Comparison of ENCODE assay signal across 29 cellular contexts in genomic region chr11:73225001-73225686, GRCh38. TPM values are rescaled to one million over a fixed set of nuclear protein-coding genes. Genes with fewer than 3 reads are reported as not detected.
A peak's percentile ranks its signal among the peaks of the same experiment; 100 is the strongest.
DNase-seq lines count a peak whose midpoint lies in the region; ATAC-seq, FAIRE-seq and TF ChIP-seq lines count a peak whose summit lies in the region.
"Had no signal": no experiment of that assay in that cellular context is flagged by ENCODE, and none has a peak within 500 bp of the region (broad histone marks: within the 10 kb centered on the region; RNA-seq: fewer than 3 reads in every experiment).

No MANE protein-coding gene starts in this region.

- H3K4me1 Mint-ChIP-seq in CD14-positive monocyte = peaks cover 63% of the 10 kb centered on the region

- peaks cover 30% of the 10 kb centered on the region for H3K79me1 ChIP-seq in trophoblast cell (ENCODE audit: low read length)

- no peak overlapping the region for H2AFZ ChIP-seq in Loucy (ENCODE audit: low read length)
- H2AFZ ChIP-seq in trophoblast cell (ENCODE audit: insufficient read depth, low read length, poor library complexity) = no peak overlapping the region

- H3K9me2 ChIP-seq in Loucy (replicated peaks; ENCODE audit: low read depth, low read length) = no peaks in the 10 kb centered on the region

- H3K4me1 ChIP-seq in Loucy (ENCODE audit: insufficient read depth, low read length, poor library complexity, severe bottlenecking) (peaks cover 18% of the 10 kb centered on the region), kidney (ENCODE audit: control insufficient read depth in 1 of 2, insufficient read depth in 1 of 2, low read depth in 1 of 2, low read length in 2 of 2) (no peaks in the 10 kb centered on the region), trophoblast cell (ENCODE audit: control insufficient read depth in 1 of 2, insufficient read depth in 2 of 2, low read length in 2 of 2) (peaks cover 56 to 58% of the 10 kb centered on the region in 2 experiments), esophagus muscularis mucosa (peaks cover 8 to 14% (median 10%) of the 10 kb centered on the region in 4 donors)
- H3K4me1 ChIP-seq: BE2C had no signal

- no peaks in the 10 kb centered on the region for H3K9me3 Mint-ChIP-seq in CD14-positive monocyte
- H3K9me3 Mint-ChIP-seq: naive B cell had no signal

- peaks cover 50 to 72% of the 10 kb centered on the region in 2 donors for H3K36me3 Mint-ChIP-seq in CD14-positive monocyte
- H3K36me3 Mint-ChIP-seq: naive B cell had no signal

- no peak for ATAC-seq in HG03025 (IDR thresholded peaks at IDR 0.05; ENCODE audit: low FRiP score, unreplicated experiment)
- ATAC-seq in GM21367 (IDR thresholded peaks at IDR 0.05; ENCODE audit: unreplicated experiment) = no peak

- peak overlapping the region; percentile 22 for H3K4me2 ChIP-seq in Loucy (ENCODE audit: low read depth, low read length, poor library complexity, severe bottlenecking)
- no peak overlapping the region for H3K4me2 ChIP-seq in trophoblast cell (ENCODE audit: low read length)

- TF ChIP-seq CTCF in CD14-positive monocyte (IDR thresholded peaks at IDR 0.05) = no peak
- no peak for TF ChIP-seq CTCF in Loucy (conservative IDR thresholded peaks at IDR 0.05; ENCODE audit: low read length)
- TF ChIP-seq CTCF in kidney (IDR thresholded peaks at IDR 0.05; ENCODE audit: borderline replicate concordance, extremely low read depth, insufficient read depth) = no peak
- TF ChIP-seq CTCF in esophagus muscularis mucosa (IDR thresholded peaks at IDR 0.05) = no peak

- FAIRE-seq in kidney (lab: Jason Lieb, UNC) = no peak

- H3F3A ChIP-seq in Loucy (ENCODE audit: low read depth) = no peaks in the 10 kb centered on the region

- H3K14ac ChIP-seq in trophoblast cell (ENCODE audit: low read length) = peak overlapping the region; percentile 22

- H3K9me3 ChIP-seq in Loucy (ENCODE audit: insufficient read depth, low read depth, low read length) = no peaks in the 10 kb centered on the region
- H3K9me3 ChIP-seq in kidney (ENCODE audit: control insufficient read depth in 1 of 2, low read length in 2 of 2) = no peaks in the 10 kb centered on the region
- no peaks in the 10 kb centered on the region for H3K9me3 ChIP-seq in trophoblast cell (ENCODE audit: insufficient read depth, low read depth, low read length)
- no peaks in the 10 kb centered on the region for H3K9me3 ChIP-seq in esophagus muscularis mucosa
- H3K9me3 ChIP-seq: BE2C had no signal

- peak overlapping the region; percentile 1 for H3K18ac ChIP-seq in trophoblast cell (ENCODE audit: low read length)

- peaks cover 0 to 2% (median 0%) of the 10 kb centered on the region in 3 donors for H3K27me3 Mint-ChIP-seq in CD14-positive monocyte (ENCODE audit: low read depth in 3 of 3)

- no peak overlapping the region for H4K12ac ChIP-seq in trophoblast cell (ENCODE audit: low read depth, low read length)

- H3K23ac ChIP-seq in trophoblast cell (ENCODE audit: low read length) = no peak overlapping the region

- no peak overlapping the region for H3K9ac ChIP-seq in Loucy (ENCODE audit: low read depth, low read length, poor library complexity, severe bottlenecking)
- H3K9ac ChIP-seq in kidney (ENCODE audit: low read length in 2 of 2) = no peak overlapping the region
- no peak overlapping the region for H3K9ac ChIP-seq in trophoblast cell (ENCODE audit: low read length)

- H4K91ac ChIP-seq in trophoblast cell (ENCODE audit: low read depth, low read length) = peak overlapping the region; percentile 70

- WGBS in trophoblast cell (ENCODE audit: extremely low coverage, insufficient coverage, insufficient read length) = no CpG with 5 or more reads among the region's 3 CpGs
- whole genome bisulfite sequencing in esophagus muscularis mucosa = 90% methylated on average over 2 of the region's 3 CpGs

- no peaks in the 10 kb centered on the region for H4K20me1 ChIP-seq in Loucy (ENCODE audit: insufficient read depth, low read length, poor library complexity, severe bottlenecking)

- peak overlapping the region; percentile 40 for H2BK120ac ChIP-seq in trophoblast cell (ENCODE audit: insufficient read depth, low read length, poor library complexity)

- H3K4ac ChIP-seq in trophoblast cell (ENCODE audit: low read depth, low read length) = no peak overlapping the region

- no peaks in the 10 kb centered on the region for H3K27me3 ChIP-seq in Loucy (ENCODE audit: insufficient read depth, low read length, poor library complexity, severe bottlenecking)
- no peaks in the 10 kb centered on the region for H3K27me3 ChIP-seq in trophoblast cell (ENCODE audit: insufficient read depth, low read length)
- H3K27me3 ChIP-seq in esophagus muscularis mucosa = no peaks in the 10 kb centered on the region
- H3K27me3 ChIP-seq: BE2C had no signal

- H2AK5ac ChIP-seq in trophoblast cell (ENCODE audit: low read length) = peak overlapping the region; percentile 69

- H3K4me3 ChIP-seq in Loucy (ENCODE audit: low read length, poor library complexity, severe bottlenecking) = no peak overlapping the region
- H3K4me3 ChIP-seq in kidney (ENCODE audit: low read length in 2 of 2) = no peak overlapping the region
- no peak overlapping the region for H3K4me3 ChIP-seq in trophoblast cell (ENCODE audit: low read depth, low read length)
- H3K4me3 ChIP-seq in esophagus muscularis mucosa = no peak overlapping the region
- H3K4me3 ChIP-seq: dorsolateral prefrontal cortex had no signal

- DNase-seq in CD14-positive monocyte (ENCODE audit: low spot score) (no peak), kidney (peak; percentile 21), trophoblast cell (peak; percentile 74 to 84), NCI-H526 treated with DMSO at 0.1 percent for 48 hours (lab: John Stamatoyannopoulos, UW) (no peak), esophagus muscularis mucosa (ENCODE audit: extremely low spot score) (no peak)
- DNase-seq: activated CD4-positive, alpha-beta T cell treated with anti-CD3 and anti-CD28 coated beads, Interleukin-2, amount 50 U/mL, for 4 hours; activated naive CD4-positive, alpha-beta T cell treated with Interleukin-2 at 50 U/mL for 16 hours; activated T-cell treated with anti-CD3 and anti-CD28 coated beads for 4 hours; anterior cingulate cortex; BE2C; Calu3; central memory CD4-positive, alpha-beta T cell; KBM-7; naive B cell; NCI-H187; NCI-H526; occipital lobe; stimulated activated CD8-positive, alpha-beta memory T cell treated with anti-CD3 and anti-CD28 coated beads, Interleukin-4, amount 100 ng/mL, for 48 hours had no signal

- H3K36me3 ChIP-seq in Loucy (ENCODE audit: insufficient read depth, low read length) (no peaks in the 10 kb centered on the region), kidney (ENCODE audit: control insufficient read depth in 1 of 2, insufficient read depth in 2 of 2, low read length in 2 of 2) (no peaks in the 10 kb centered on the region), trophoblast cell (ENCODE audit: control insufficient read depth in 1 of 2, insufficient read depth in 2 of 2, low read length in 2 of 2) (no peaks in the 10 kb centered on the region), esophagus muscularis mucosa (no peaks in the 10 kb centered on the region)
- H3K36me3 ChIP-seq: BE2C had no signal

- peak overlapping the region in 5 of 7 donors; percentile 36 to 87 (median 66) for H3K27ac Mint-ChIP-seq in CD14-positive monocyte

- peak overlapping the region; percentile 83 for H2BK12ac ChIP-seq in trophoblast cell (ENCODE audit: low read length)

- TF ChIP-seq POLR2A in esophagus muscularis mucosa (IDR thresholded peaks at IDR 0.05; ENCODE audit: low read depth) = no peak

- H3K27ac ChIP-seq in kidney (ENCODE audit: low read depth in 2 of 2, low read length in 2 of 2) = no peak overlapping the region
- H3K27ac ChIP-seq in trophoblast cell (ENCODE audit: low read depth, low read length) = no peak overlapping the region
- no peak overlapping the region for H3K27ac ChIP-seq in esophagus muscularis mucosa (replicated peaks in 1 of 4)
- H3K27ac ChIP-seq: dorsolateral prefrontal cortex, epithelial cell of prostate, VCaP had no signal

- no peak overlapping the region for H4K8ac ChIP-seq in trophoblast cell (ENCODE audit: low read depth, low read length)

- TF ChIP-seq EP300 in esophagus muscularis mucosa (IDR thresholded peaks at IDR 0.05) = no peak

- H3K79me2 ChIP-seq in Loucy (ENCODE audit: insufficient read depth, low read length) = no peaks in the 10 kb centered on the region
- peaks cover 9% of the 10 kb centered on the region for H3K79me2 ChIP-seq in trophoblast cell (ENCODE audit: control insufficient read depth, insufficient read depth, low read length, poor library complexity)

- H2BK5ac ChIP-seq in trophoblast cell (ENCODE audit: low read depth, low read length, poor library complexity) = peak overlapping the region; percentile 23

- intact Hi-C loops in CD14-positive monocyte (cut with micrococcal nuclease) = no loop called here
- intact Hi-C loops in kidney (cut with DNase I) = no loop called here
- intact Hi-C loops in esophagus muscularis mucosa (cut with DNase I) = no loop called here

- H3K4me3 Mint-ChIP-seq in CD14-positive monocyte = no peak overlapping the region
- H3K4me3 Mint-ChIP-seq: naive B cell had no signal

RNA-seq across cellular contexts. Expression of gene P2RY2, which starts 7.1 kb away (rescaled TPM):
- 10 to 100 TPM in 1 of 2 donors, 1 to 10 TPM in 1; 2.8 to 12.7 TPM for polyA plus RNA-seq in CD14-positive monocyte
- total RNA-seq in kidney = 9.7 TPM
- 1.3 TPM for polyA plus RNA-seq in kidney (ENCODE audit: insufficient read depth, low read depth, low replicate concordance)
- 4.4 and 4.6 TPM in 2 replicates for polyA plus RNA-seq in trophoblast cell (2013)
- total RNA-seq in esophagus muscularis mucosa = under 1 TPM in 3 of 4 donors, not detected in 1; 0.32 to 0.83 (median 0.52) TPM
- total RNA-seq: A673, H4, occipital lobe had no signal

RNA-seq across cellular contexts. Expression of gene P2RY6, which starts 47.0 kb away (rescaled TPM):
- polyA plus RNA-seq in CD14-positive monocyte (1 to 10 TPM; 1.7 to 5.1 TPM), kidney (ENCODE audit: insufficient read depth, low read depth, low replicate concordance) (6.7 TPM)
- total RNA-seq in kidney (17.9 TPM), esophagus muscularis mucosa (1 to 10 TPM; 1.6 to 4.8 (median 2.4) TPM)
- 45.7 and 47.8 TPM in 2 replicates for polyA plus RNA-seq in trophoblast cell (2013)
- total RNA-seq: Calu3; fibroblast of villous mesenchyme; occipital lobe; SK-MEL-5; T-helper 2 cell treated with Interferon-gamma antibody and Interleukin-4, amounts not matched to agents 100 ng/mL and 5 ng/mL, for 36 hours had no signal

Comparison
In these comparisons a context has a peak if more than half of its experiments do, and no peak if none do; other contexts are left out.
1. DNase-seq: peak in kidney (single experiment) and trophoblast cell (2 of 2); none in CD14-positive monocyte (single experiment), NCI-H526 treated with DMSO at 0.1 percent for 48 hours (single experiment) and esophagus muscularis mucosa (single experiment).